In genomic region chr22:20807315-20807752, GRCh38 we compare ENCODE assay signal across 11 cellular contexts. TPM values are rescaled to one million over a fixed set of nuclear protein-coding genes. Genes with fewer than 3 reads are reported as not detected.
DNase-seq lines count a peak whose midpoint lies in the region; ATAC-seq and TF ChIP-seq lines count a peak whose summit lies in the region.
"Had no signal": no experiment of that assay in that cellular context is flagged by ENCODE, and none has a peak within 500 bp of the region (broad histone marks: within the 10 kb centered on the region; RNA-seq: fewer than 3 reads in every experiment).

No MANE protein-coding gene starts in this region.

- H3K9me3 ChIP-seq in MG63 = no peaks in the 10 kb centered on the region

- DNase-seq in AG10803 (ENCODE audit: low read depth) (peak; percentile 96), MG63 (peak; percentile 80), cerebellar cortex (ENCODE audit: low spot score) (peak; percentile 45), medulla oblongata (ENCODE audit: extremely low spot score) (peak; percentile 12), NCI-H187 (lab: John Stamatoyannopoulos, UW) (no peak)
- no peak for DNase-seq in activated T-helper 2 cell treated with anti-CD3 and anti-CD28 coated beads, Interferon-gamma antibody, Interleukin-2, Interleukin-4, amounts not matched to agents 10 μg/mL and 5 μg/mL and 100 μg/mL, durations not matched to agents 14 hours and 24 hours and 36 hours (ENCODE audit: low spot score)
- DNase-seq in activated CD4-positive, alpha-beta T cell treated with anti-CD3 and anti-CD28 coated beads, Interleukin-2, amount 10 ng/mL, durations not matched to agents 7 days and 5 days = no peak
- DNase-seq: left cardiac atrium, NCI-H748 treated with DMSO at 0.1 percent for 48 hours had no signal

- H3K27me3 Mint-ChIP-seq in activated T-helper 2 cell treated with anti-CD3 and anti-CD28 coated beads, Interferon-gamma antibody, Interleukin-2, Interleukin-4, amounts not matched to agents 10 μg/mL and 5 μg/mL and 100 μg/mL, durations not matched to agents 14 hours and 24 hours and 36 hours (ENCODE audit: low read depth) = no peaks in the 10 kb centered on the region
- H3K27me3 Mint-ChIP-seq in activated CD4-positive, alpha-beta T cell treated with anti-CD3 and anti-CD28 coated beads, Interleukin-2, amount 10 ng/mL, durations not matched to agents 7 days and 5 days = no peaks in the 10 kb centered on the region

- intact Hi-C loops in activated T-helper 2 cell treated with anti-CD3 and anti-CD28 coated beads, Interferon-gamma antibody, Interleukin-2, Interleukin-4, amounts not matched to agents 10 μg/mL and 5 μg/mL and 100 μg/mL, durations not matched to agents 14 hours and 24 hours and 36 hours (cut with micrococcal nuclease) = no loop called here

- peaks cover 75% of the 10 kb centered on the region for H3K36me3 Mint-ChIP-seq in activated T-helper 2 cell treated with anti-CD3 and anti-CD28 coated beads, Interferon-gamma antibody, Interleukin-2, Interleukin-4, amounts not matched to agents 10 μg/mL and 5 μg/mL and 100 μg/mL, durations not matched to agents 14 hours and 24 hours and 36 hours (ENCODE audit: low read depth)
- H3K36me3 Mint-ChIP-seq in activated CD4-positive, alpha-beta T cell treated with anti-CD3 and anti-CD28 coated beads, Interleukin-2, amount 10 ng/mL, durations not matched to agents 7 days and 5 days (ENCODE audit: low read depth) = peaks cover 56% of the 10 kb centered on the region

- H3K36me3 ChIP-seq in MG63 = peaks cover 51% of the 10 kb centered on the region

- POLR2A ChIA-PET in activated CD4-positive, alpha-beta T cell treated with anti-CD3 and anti-CD28 coated beads, Interleukin-2, amount 10 ng/mL, durations not matched to agents 7 days and 5 days (lab: Charles Lee) = no interaction called here

- ATAC-seq in GM19023 (IDR thresholded peaks at IDR 0.05; ENCODE audit: unreplicated experiment) = no peak
- ATAC-seq: activated CD4-positive, CD25-positive, alpha-beta regulatory T cell treated with anti-CD3 and anti-CD28 coated beads, Interleukin-2, amount 50 U/mL, for 24 hours had no signal

- no peak for TF ChIP-seq CTCF in AG10803 (conservative IDR thresholded peaks at IDR 0.05; ENCODE audit: low read length)

- no peaks in the 10 kb centered on the region for H3K27me3 ChIP-seq in MG63

- H3K4me3 ChIP-seq in AG10803 (ENCODE audit: low read length) (no peak overlapping the region), MG63 (no peak overlapping the region)

- no peak overlapping the region for H3K4me3 Mint-ChIP-seq in activated T-helper 2 cell treated with anti-CD3 and anti-CD28 coated beads, Interferon-gamma antibody, Interleukin-2, Interleukin-4, amounts not matched to agents 10 μg/mL and 5 μg/mL and 100 μg/mL, durations not matched to agents 14 hours and 24 hours and 36 hours (ENCODE audit: low read depth)
- no peak overlapping the region for H3K4me3 Mint-ChIP-seq in activated CD4-positive, alpha-beta T cell treated with anti-CD3 and anti-CD28 coated beads, Interleukin-2, amount 10 ng/mL, durations not matched to agents 7 days and 5 days

- CTCF ChIA-PET in activated CD4-positive, alpha-beta T cell treated with anti-CD3 and anti-CD28 coated beads, Interleukin-2, amount 10 ng/mL, durations not matched to agents 7 days and 5 days (lab: Charles Lee) = no interaction called here

- no peak overlapping the region for H3K27ac Mint-ChIP-seq in activated T-helper 2 cell treated with anti-CD3 and anti-CD28 coated beads, Interferon-gamma antibody, Interleukin-2, Interleukin-4, amounts not matched to agents 10 μg/mL and 5 μg/mL and 100 μg/mL, durations not matched to agents 14 hours and 24 hours and 36 hours
- H3K27ac Mint-ChIP-seq in activated CD4-positive, alpha-beta T cell treated with anti-CD3 and anti-CD28 coated beads, Interleukin-2, amount 10 ng/mL, durations not matched to agents 7 days and 5 days = no peak overlapping the region

- no peaks in the 10 kb centered on the region for H3K9me3 Mint-ChIP-seq in activated T-helper 2 cell treated with anti-CD3 and anti-CD28 coated beads, Interferon-gamma antibody, Interleukin-2, Interleukin-4, amounts not matched to agents 10 μg/mL and 5 μg/mL and 100 μg/mL, durations not matched to agents 14 hours and 24 hours and 36 hours
- no peaks in the 10 kb centered on the region for H3K9me3 Mint-ChIP-seq in activated CD4-positive, alpha-beta T cell treated with anti-CD3 and anti-CD28 coated beads, Interleukin-2, amount 10 ng/mL, durations not matched to agents 7 days and 5 days

- H3K4me1 Mint-ChIP-seq in activated T-helper 2 cell treated with anti-CD3 and anti-CD28 coated beads, Interferon-gamma antibody, Interleukin-2, Interleukin-4, amounts not matched to agents 10 μg/mL and 5 μg/mL and 100 μg/mL, durations not matched to agents 14 hours and 24 hours and 36 hours (ENCODE audit: low read depth) = peaks cover 13% of the 10 kb centered on the region
- peaks cover 17% of the 10 kb centered on the region for H3K4me1 Mint-ChIP-seq in activated CD4-positive, alpha-beta T cell treated with anti-CD3 and anti-CD28 coated beads, Interleukin-2, amount 10 ng/mL, durations not matched to agents 7 days and 5 days

RNA-seq across cellular contexts. Expression of gene SERPIND1, which starts 33.4 kb away (rescaled TPM):
- total RNA-seq in MG63 (2014; rRNA removed; shearing (Covaris generic); ENCODE audit: low replicate concordance) = not detected in 2 replicates
- total RNA-seq in activated T-helper 2 cell treated with anti-CD3 and anti-CD28 coated beads, Interferon-gamma antibody, Interleukin-2, Interleukin-4, amounts not matched to agents 10 μg/mL and 5 μg/mL and 100 μg/mL, durations not matched to agents 14 hours and 24 hours and 36 hours = not detected in 2 replicates
- total RNA-seq in activated CD4-positive, alpha-beta T cell treated with anti-CD3 and anti-CD28 coated beads, Interleukin-2, amount 10 ng/mL, durations not matched to agents 7 days and 5 days = not detected

RNA-seq across cellular contexts. Expression of gene PI4KA, which starts 51.3 kb away (rescaled TPM):
- 19.7 and 24.3 TPM in 2 replicates for total RNA-seq in MG63 (2014; rRNA removed; shearing (Covaris generic); ENCODE audit: low replicate concordance)
- 73.4 and 77.7 TPM in 2 replicates for total RNA-seq in activated T-helper 2 cell treated with anti-CD3 and anti-CD28 coated beads, Interferon-gamma antibody, Interleukin-2, Interleukin-4, amounts not matched to agents 10 μg/mL and 5 μg/mL and 100 μg/mL, durations not matched to agents 14 hours and 24 hours and 36 hours
- total RNA-seq in activated CD4-positive, alpha-beta T cell treated with anti-CD3 and anti-CD28 coated beads, Interleukin-2, amount 10 ng/mL, durations not matched to agents 7 days and 5 days = 100 to 1,000 TPM; 103 to 113 TPM

RNA-seq across cellular contexts. Expression of gene SNAP29, which starts 51.5 kb away (rescaled TPM):
- 9.1 and 10.0 TPM in 2 replicates for total RNA-seq in MG63 (2014; rRNA removed; shearing (Covaris generic); ENCODE audit: low replicate concordance)
- 24.2 and 31.4 TPM in 2 replicates for total RNA-seq in activated T-helper 2 cell treated with anti-CD3 and anti-CD28 coated beads, Interferon-gamma antibody, Interleukin-2, Interleukin-4, amounts not matched to agents 10 μg/mL and 5 μg/mL and 100 μg/mL, durations not matched to agents 14 hours and 24 hours and 36 hours
- 10 to 100 TPM; 29.6 to 36.0 TPM for total RNA-seq in activated CD4-positive, alpha-beta T cell treated with anti-CD3 and anti-CD28 coated beads, Interleukin-2, amount 10 ng/mL, durations not matched to agents 7 days and 5 days

Comparison
In these comparisons a context has a peak if more than half of its experiments do, and no peak if none do; other contexts are left out.
1. DNase-seq: peak in AG10803 (single experiment), MG63 (single experiment), cerebellar cortex (single experiment) and medulla oblongata (single experiment); none in activated T-helper 2 cell treated with anti-CD3 and anti-CD28 coated beads, Interferon-gamma antibody, Interleukin-2, Interleukin-4, amounts not matched to agents 10 μg/mL and 5 μg/mL and 100 μg/mL, durations not matched to agents 14 hours and 24 hours and 36 hours (single experiment), activated CD4-positive, alpha-beta T cell treated with anti-CD3 and anti-CD28 coated beads, Interleukin-2, amount 10 ng/mL, durations not matched to agents 7 days and 5 days (single experiment) and NCI-H187 (0 of 2).